ENCODE assay signal across 21 cellular contexts in genomic region chr7:121045090-121045489, GRCh38. TPM values are rescaled to one million over a fixed set of nuclear protein-coding genes. Genes with fewer than 3 reads are reported as not detected.
"Had no signal": no experiment of that assay in that cellular context is flagged by ENCODE, and none has a peak within 500 bp of the region (broad histone marks: within the 10 kb centered on the region; RNA-seq: fewer than 3 reads in every experiment).

No MANE protein-coding gene starts in this region.

- H3K4me1 Mint-ChIP-seq: activated naive CD8-positive, alpha-beta T cell treated with anti-CD3 and anti-CD28 coated beads for 36 hours; memory B cell; stimulated activated memory B cell treated with anti-CD40 and anti-IgM and Interleukin-4, amounts not matched to agents 10 μg/mL and 1 μg/mL and 100 μg/mL, for 72 hours had no signal

- H3K9me3 ChIP-seq: mucosa of descending colon, sigmoid colon, testis had no signal

- H3K4me3 Mint-ChIP-seq: activated CD4-positive, alpha-beta memory T cell treated with anti-CD3 and anti-CD28 coated beads for 36 hours; activated naive CD8-positive, alpha-beta T cell treated with anti-CD3 and anti-CD28 coated beads for 36 hours; activated T-helper 1 cell treated with anti-CD3 and anti-CD28 coated beads, Interleukin-12 subunit alpha, Interleukin-12 subunit beta, Interleukin-2, Interleukin-4 antibody, amounts not matched to agents 30 ng/mL and 10 ng/mL and 1 ng/mL, durations not matched to agents 14 hours and 24 hours and 36 hours; memory B cell; naive thymus-derived CD4-positive, alpha-beta T cell; stimulated activated memory B cell treated with anti-CD40 and anti-IgM and Interleukin-4, amounts not matched to agents 10 μg/mL and 1 μg/mL and 100 μg/mL, for 72 hours; WTC11 had no signal

- H3K27ac ChIP-seq: epithelial cell of prostate, parathyroid adenoma, sigmoid colon, testis had no signal

- DNase-seq: activated CD4-positive, alpha-beta memory T cell treated with anti-CD3 and anti-CD28 coated beads for 36 hours; activated CD4-positive, alpha-beta T cell treated with anti-CD3 and anti-CD28 coated beads for 4 hours; activated naive CD8-positive, alpha-beta T cell treated with anti-CD3 and anti-CD28 coated beads for 36 hours; activated T-cell treated with anti-CD3 and anti-CD28 coated beads for 4 hours; amniotic stem cell; foreskin melanocyte; hypothalamus; islet precursor cell; mucosa of descending colon; naive thymus-derived CD4-positive, alpha-beta T cell; sigmoid colon; stimulated activated CD4-positive, alpha-beta T cell treated with anti-CD3 and anti-CD28 coated beads, Interleukin-4, amount 100 ng/mL, for 4 hours; testis had no signal

- H3K36me3 Mint-ChIP-seq: activated CD4-positive, alpha-beta memory T cell treated with anti-CD3 and anti-CD28 coated beads for 36 hours; activated naive CD8-positive, alpha-beta T cell treated with anti-CD3 and anti-CD28 coated beads for 36 hours; memory B cell; stimulated activated memory B cell treated with anti-CD40 and anti-IgM and Interleukin-4, amounts not matched to agents 10 μg/mL and 1 μg/mL and 100 μg/mL, for 72 hours; WTC11 had no signal

- H3K79me2 ChIP-seq: parathyroid adenoma had no signal

- H3K9me3 Mint-ChIP-seq: activated CD4-positive, alpha-beta memory T cell treated with anti-CD3 and anti-CD28 coated beads for 36 hours; activated naive CD8-positive, alpha-beta T cell treated with anti-CD3 and anti-CD28 coated beads for 36 hours; activated T-helper 1 cell treated with anti-CD3 and anti-CD28 coated beads, Interleukin-12 subunit alpha, Interleukin-12 subunit beta, Interleukin-2, Interleukin-4 antibody, amounts not matched to agents 30 ng/mL and 10 ng/mL and 1 ng/mL, durations not matched to agents 14 hours and 24 hours and 36 hours; stimulated activated memory B cell treated with anti-CD40 and anti-IgM and Interleukin-4, amounts not matched to agents 10 μg/mL and 1 μg/mL and 100 μg/mL, for 72 hours had no signal

- FAIRE-seq: TTC549 had no signal

- H3K4me1 ChIP-seq: testis had no signal

- H3K9ac ChIP-seq: parathyroid adenoma had no signal

- H3K36me3 ChIP-seq: sigmoid colon had no signal

- ATAC-seq: mucosa of descending colon; naive thymus-derived CD4-positive, alpha-beta T cell; stimulated activated memory B cell treated with anti-CD40 and anti-IgM and Interleukin-4, amounts not matched to agents 10 μg/mL and 1 μg/mL and 100 μg/mL, for 72 hours; WTC11 had no signal

- H3K4me3 ChIP-seq: mucosa of descending colon, sigmoid colon, testis had no signal

- H3K27me3 ChIP-seq: sigmoid colon, testis had no signal

- H2AFZ ChIP-seq: parathyroid adenoma had no signal

- H3K27ac Mint-ChIP-seq: activated CD4-positive, alpha-beta memory T cell treated with anti-CD3 and anti-CD28 coated beads for 36 hours; activated naive CD8-positive, alpha-beta T cell treated with anti-CD3 and anti-CD28 coated beads for 36 hours; activated T-helper 1 cell treated with anti-CD3 and anti-CD28 coated beads, Interleukin-12 subunit alpha, Interleukin-12 subunit beta, Interleukin-2, Interleukin-4 antibody, amounts not matched to agents 30 ng/mL and 10 ng/mL and 1 ng/mL, durations not matched to agents 14 hours and 24 hours and 36 hours; memory B cell; naive thymus-derived CD4-positive, alpha-beta T cell; stimulated activated memory B cell treated with anti-CD40 and anti-IgM and Interleukin-4, amounts not matched to agents 10 μg/mL and 1 μg/mL and 100 μg/mL, for 72 hours; WTC11 had no signal

RNA-seq across cellular contexts. Expression of gene CPED1, which starts 56.6 kb away (rescaled TPM):
- total RNA-seq: activated CD4-positive, alpha-beta memory T cell treated with anti-CD3 and anti-CD28 coated beads for 36 hours; activated naive CD8-positive, alpha-beta T cell treated with anti-CD3 and anti-CD28 coated beads for 36 hours; activated T-helper 1 cell treated with anti-CD3 and anti-CD28 coated beads, Interleukin-12 subunit alpha, Interleukin-12 subunit beta, Interleukin-2, Interleukin-4 antibody, amounts not matched to agents 30 ng/mL and 10 ng/mL and 1 ng/mL, durations not matched to agents 14 hours and 24 hours and 36 hours; T-helper 2 cell treated with Interferon-gamma antibody and Interleukin-4, amounts not matched to agents 100 ng/mL and 5 ng/mL, for 36 hours had no signal
- polyA plus RNA-seq: naive thymus-derived CD4-positive, alpha-beta T cell had no signal
